Comparison of ENCODE assay signal across 8 cellular contexts in genomic region chr5:10424124-10424731, GRCh38. TPM values are rescaled to one million over a fixed set of nuclear protein-coding genes. Genes with fewer than 3 reads are reported as not detected.
A peak's percentile ranks its signal among the peaks of the same experiment; 100 is the strongest.
DNase-seq lines count a peak whose midpoint lies in the region; ATAC-seq and TF ChIP-seq lines count a peak whose summit lies in the region.

No MANE protein-coding gene starts in this region.

- H3F3A ChIP-seq in smooth muscle cell (ENCODE audit: low read depth): no peaks in the 10 kb centered on the region

- no peak overlapping the region for H3K4me2 ChIP-seq in smooth muscle cell

- peaks cover 10% of the 10 kb centered on the region for H3K36me3 ChIP-seq in smooth muscle cell (ENCODE audit: low read depth)

- 89% methylated on average over 6 of the region's 6 CpGs for WGBS in smooth muscle cell (ENCODE audit: low lambda C conversion rate)

- no peak overlapping the region for H3K27ac ChIP-seq in 22Rv1
- no peak overlapping the region for H3K27ac ChIP-seq in smooth muscle cell (ENCODE audit: low read depth)

- DNase-seq in GF-D8 (lab: John Stamatoyannopoulos, UW) (peak; percentile 58), LoVo (ENCODE audit: low spot score) (peak; percentile 21), T-helper 17 cell (no peak), head of caudate nucleus (peak in 37 of 42 donors; percentile 23 to 83 (median 58)), smooth muscle cell (lab: John Stamatoyannopoulos, UW; ENCODE audit: unreplicated experiment) (no peak), KG1 (lab: John Stamatoyannopoulos, UW) (no peak)

- H3K4me3 Mint-ChIP-seq in T-helper 17 cell: peak overlapping the region; percentile 63

- ATAC-seq in T-helper 17 cell: peak; percentile 43
- no peak for ATAC-seq in GM19395 (IDR thresholded peaks at IDR 0.05; ENCODE audit: unreplicated experiment)

- no peak overlapping the region for H2AFZ ChIP-seq in smooth muscle cell (ENCODE audit: low read depth)

- H3K27me3 Mint-ChIP-seq in T-helper 17 cell: no peaks in the 10 kb centered on the region

- peaks cover 18% of the 10 kb centered on the region for H4K20me1 ChIP-seq in smooth muscle cell (ENCODE audit: low read depth)

- H3K79me2 ChIP-seq in smooth muscle cell (ENCODE audit: low read depth): no peaks in the 10 kb centered on the region

- intact Hi-C loops in head of caudate nucleus (cut with DNase I): loop anchor here (1.0 to 5.0 kb wide), 2 partner anchors 72 to 140 kb away; partner anchors contain the start of gene MARCHF6

- H3K4me1 Mint-ChIP-seq in T-helper 17 cell: peaks cover 17% of the 10 kb centered on the region

- H3K4me3 ChIP-seq in smooth muscle cell: no peak overlapping the region

- TF ChIP-seq CTCF in 22Rv1 (IDR thresholded peaks at IDR 0.05): peak; percentile 70
- peak; percentile 36 for TF ChIP-seq CTCF in smooth muscle cell (IDR thresholded peaks at IDR 0.05; ENCODE audit: borderline replicate concordance, insufficient read depth, poor library complexity, severe bottlenecking)

- H3K4me1 ChIP-seq in smooth muscle cell (ENCODE audit: low read depth): no peaks in the 10 kb centered on the region

- no peaks in the 10 kb centered on the region for H3K27me3 ChIP-seq in smooth muscle cell (ENCODE audit: low read depth)

- H3K9me3 ChIP-seq in T-helper 17 cell (ENCODE audit: control insufficient read depth, low read length, poor library complexity, severe bottlenecking): no peaks in the 10 kb centered on the region
- no peaks in the 10 kb centered on the region for H3K9me3 ChIP-seq in smooth muscle cell (replicated peaks; ENCODE audit: low read depth)

- H3K9ac ChIP-seq in smooth muscle cell (ENCODE audit: low read depth): no peak overlapping the region

- peak overlapping the region; percentile 68 for H3K27ac Mint-ChIP-seq in T-helper 17 cell

- peaks cover 19% of the 10 kb centered on the region for H3K36me3 Mint-ChIP-seq in T-helper 17 cell (ENCODE audit: low read depth)

RNA-seq across cellular contexts. Expression of gene ROPN1L, which starts 17.5 kb away (rescaled TPM):
- total RNA-seq in T-helper 17 cell (1 to 10 TPM; 4.7 to 5.3 TPM), smooth muscle cell (0.63 and 3.0 TPM in 2 replicates)
- polyA plus RNA-seq in smooth muscle cell: 0.78 TPM in 1 of 2 replicates, not detected in the other

Comparison
In these comparisons a context has a peak if more than half of its experiments do, and no peak if none do; other contexts are left out.
1. DNase-seq: peak in GF-D8 (single experiment), LoVo (single experiment) and head of caudate nucleus (37 of 42); none in T-helper 17 cell (0 of 3), smooth muscle cell (single experiment) and KG1 (single experiment).